ENCODE assay signal across 1 cellular context in the genomic region with DNA sequence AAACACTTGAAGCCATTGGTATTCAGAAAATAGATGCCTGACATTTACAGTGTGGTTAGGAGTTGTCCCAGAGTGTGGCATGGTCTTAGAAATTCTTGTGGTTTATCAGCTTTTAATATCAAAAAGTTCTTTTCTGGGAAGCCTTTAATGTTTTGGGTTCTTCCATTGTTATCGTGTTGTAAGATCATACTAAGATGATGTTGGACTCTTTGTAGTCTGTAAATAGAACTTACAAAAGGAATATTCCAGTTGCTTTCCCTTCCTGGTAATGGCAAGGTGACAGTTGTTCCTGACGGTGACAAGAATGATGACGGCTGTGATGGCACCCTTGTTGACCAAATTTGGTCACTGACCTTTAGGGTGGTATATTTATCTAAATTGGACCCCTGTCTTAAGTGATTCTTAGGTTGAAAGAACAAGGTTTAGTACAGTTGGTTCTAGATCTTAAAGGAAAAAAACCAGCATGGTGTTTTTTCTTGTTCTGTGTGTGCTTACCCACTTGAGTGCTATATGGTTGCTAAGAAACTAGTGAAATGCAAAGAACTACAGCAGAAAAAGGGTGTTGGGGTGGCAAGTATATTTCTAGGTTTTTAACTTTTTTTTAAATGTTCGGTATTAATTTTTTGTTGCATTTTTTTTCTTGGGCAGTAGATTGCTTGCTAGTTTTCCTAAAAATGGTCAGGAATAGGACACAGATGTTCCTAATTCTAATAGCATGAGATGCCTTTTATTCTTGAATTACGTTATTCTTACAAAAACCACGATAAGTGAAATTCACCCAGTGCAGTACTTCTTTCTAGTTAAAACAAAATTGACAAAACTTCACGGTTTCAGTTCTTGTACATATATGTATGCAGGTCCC.
TF ChIP-seq lines count a peak whose summit lies in the region.

No MANE protein-coding gene starts in this region.

TF ChIP-seq in GM12878, 131 proteins besides CTCF, POLR2A, EP300 and RAD21 (continued from another document):
- TF ChIP-seq, protein P1, sequence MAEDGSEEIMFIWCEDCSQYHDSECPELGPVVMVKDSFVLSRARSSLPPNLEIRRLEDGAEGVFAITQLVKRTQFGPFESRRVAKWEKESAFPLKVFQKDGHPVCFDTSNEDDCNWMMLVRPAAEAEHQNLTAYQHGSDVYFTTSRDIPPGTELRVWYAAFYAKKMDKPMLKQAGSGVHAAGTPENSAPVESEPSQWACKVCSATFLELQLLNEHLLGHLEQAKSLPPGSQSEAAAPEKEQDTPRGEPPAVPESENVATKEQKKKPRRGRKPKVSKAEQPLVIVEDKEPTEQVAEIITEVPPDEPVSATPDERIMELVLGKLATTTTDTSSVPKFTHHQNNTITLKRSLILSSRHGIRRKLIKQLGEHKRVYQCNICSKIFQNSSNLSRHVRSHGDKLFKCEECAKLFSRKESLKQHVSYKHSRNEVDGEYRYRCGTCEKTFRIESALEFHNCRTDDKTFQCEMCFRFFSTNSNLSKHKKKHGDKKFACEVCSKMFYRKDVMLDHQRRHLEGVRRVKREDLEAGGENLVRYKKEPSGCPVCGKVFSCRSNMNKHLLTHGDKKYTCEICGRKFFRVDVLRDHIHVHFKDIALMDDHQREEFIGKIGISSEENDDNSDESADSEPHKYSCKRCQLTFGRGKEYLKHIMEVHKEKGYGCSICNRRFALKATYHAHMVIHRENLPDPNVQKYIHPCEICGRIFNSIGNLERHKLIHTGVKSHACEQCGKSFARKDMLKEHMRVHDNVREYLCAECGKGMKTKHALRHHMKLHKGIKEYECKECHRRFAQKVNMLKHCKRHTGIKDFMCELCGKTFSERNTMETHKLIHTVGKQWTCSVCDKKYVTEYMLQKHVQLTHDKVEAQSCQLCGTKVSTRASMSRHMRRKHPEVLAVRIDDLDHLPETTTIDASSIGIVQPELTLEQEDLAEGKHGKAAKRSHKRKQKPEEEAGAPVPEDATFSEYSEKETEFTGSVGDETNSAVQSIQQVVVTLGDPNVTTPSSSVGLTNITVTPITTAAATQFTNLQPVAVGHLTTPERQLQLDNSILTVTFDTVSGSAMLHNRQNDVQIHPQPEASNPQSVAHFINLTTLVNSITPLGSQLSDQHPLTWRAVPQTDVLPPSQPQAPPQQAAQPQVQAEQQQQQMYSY (CRISPR knock-in tag; IDR thresholded peaks at IDR 0.05), result no peak
- TF ChIP-seq FOS (IDR thresholded peaks at IDR 0.05; ENCODE audit: borderline replicate concordance, extremely low read depth, insufficient read length) (no peak), SP1 (IDR thresholded peaks at IDR 0.05; ENCODE audit: low read depth, low read length) (no peak), IKZF2 (IDR thresholded peaks at IDR 0.05) (no peak), SRF (IDR thresholded peaks at IDR 0.05; ENCODE audit: low read depth in 2 of 2, low read length in 2 of 2) (no peak), BACH1 (IDR thresholded peaks at IDR 0.05; ENCODE audit: borderline replicate concordance) (no peak), SUPT20H (IDR thresholded peaks at IDR 0.05; ENCODE audit: borderline replicate concordance, control insufficient read depth, low read depth, low read length) (no peak), MXI1 (IDR thresholded peaks at IDR 0.05; ENCODE audit: low read depth, low read length) (0 out of 2 replicates have a peak, but pooled peaks have one; percentile 25), CREB1 (IDR thresholded peaks at IDR 0.05; ENCODE audit: low read depth) (no peak), POLR2AphosphoS5 (IDR thresholded peaks at IDR 0.05; ENCODE audit: low read length) (peak; percentile 33; the same call in 1 of the 2 replicates)
- TF ChIP-seq, protein P2, sequence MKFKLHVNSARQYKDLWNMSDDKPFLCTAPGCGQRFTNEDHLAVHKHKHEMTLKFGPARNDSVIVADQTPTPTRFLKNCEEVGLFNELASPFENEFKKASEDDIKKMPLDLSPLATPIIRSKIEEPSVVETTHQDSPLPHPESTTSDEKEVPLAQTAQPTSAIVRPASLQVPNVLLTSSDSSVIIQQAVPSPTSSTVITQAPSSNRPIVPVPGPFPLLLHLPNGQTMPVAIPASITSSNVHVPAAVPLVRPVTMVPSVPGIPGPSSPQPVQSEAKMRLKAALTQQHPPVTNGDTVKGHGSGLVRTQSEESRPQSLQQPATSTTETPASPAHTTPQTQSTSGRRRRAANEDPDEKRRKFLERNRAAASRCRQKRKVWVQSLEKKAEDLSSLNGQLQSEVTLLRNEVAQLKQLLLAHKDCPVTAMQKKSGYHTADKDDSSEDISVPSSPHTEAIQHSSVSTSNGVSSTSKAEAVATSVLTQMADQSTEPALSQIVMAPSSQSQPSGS (IDR thresholded peaks at IDR 0.05; ENCODE audit: low read length), result peak; percentile 34; the same call in 1 of the 2 replicates
